ENCODE assay signal across 9 cellular contexts in genomic region chr16:56606071-56606687, GRCh38. TPM values are rescaled to one million over a fixed set of nuclear protein-coding genes. Genes with fewer than 3 reads are reported as not detected.
DNase-seq lines count a peak whose midpoint lies in the region; ATAC-seq and TF ChIP-seq lines count a peak whose summit lies in the region.
"Had no signal": no experiment of that assay in that cellular context is flagged by ENCODE, and none has a peak within 500 bp of the region (broad histone marks: within the 10 kb centered on the region; RNA-seq: fewer than 3 reads in every experiment).

No MANE protein-coding gene starts in this region.

- H3K4me3 ChIP-seq in fibroblast of the aortic adventitia (ENCODE audit: low read depth, low read length), result no peak overlapping the region
- no peak overlapping the region for H3K4me3 ChIP-seq in skeletal muscle cell (ENCODE audit: low read depth, low read length)

- TF ChIP-seq CTCF in fibroblast of the aortic adventitia (IDR thresholded peaks at IDR 0.05; ENCODE audit: insufficient read depth, low read length), result no peak

- DNase-seq in GM03348 (ENCODE audit: low spot score) (peak; percentile 65), SW480 (ENCODE audit: low spot score) (peak; percentile 27), fibroblast of the aortic adventitia (ENCODE audit: low read depth) (peak; percentile 92), skeletal muscle cell (ENCODE audit: low read depth) (peak; percentile 77), DMS114 treated with DMSO at 0.1 percent for 48 hours (lab: John Stamatoyannopoulos, UW; ENCODE audit: unreplicated experiment) (no peak), NCI-H2227 treated with DMSO at 0.1 percent for 48 hours (lab: John Stamatoyannopoulos, UW) (no peak)
- DNase-seq: NCI-H2081 treated with DMSO at 0.1 percent for 48 hours had no signal

- no peak for ATAC-seq in GM21786 (IDR thresholded peaks at IDR 0.05; ENCODE audit: unreplicated experiment)
- ATAC-seq in GM21717 (IDR thresholded peaks at IDR 0.05; ENCODE audit: unreplicated experiment), result no peak

RNA-seq across cellular contexts. Expression of gene MT2A, which starts 2.2 kb away (rescaled TPM):
- 8.3 and 114 TPM in 2 replicates for total RNA-seq in fibroblast of the aortic adventitia (ENCODE audit: low replicate concordance)

RNA-seq across cellular contexts. Expression of gene MT3, which starts 16.9 kb away (rescaled TPM):
- total RNA-seq in fibroblast of the aortic adventitia (ENCODE audit: low replicate concordance), result not detected in 2 replicates

RNA-seq across cellular contexts. Expression of gene MT1E, which starts 19.4 kb away (rescaled TPM):
- total RNA-seq in fibroblast of the aortic adventitia (ENCODE audit: low replicate concordance), result 54.7 and 103 TPM in 2 replicates

RNA-seq across cellular contexts. Expression of gene MT1M, which starts 26.3 kb away (rescaled TPM):
- total RNA-seq in fibroblast of the aortic adventitia (ENCODE audit: low replicate concordance), result 3.4 and 10.3 TPM in 2 replicates

RNA-seq across cellular contexts. Expression of gene MT1A, which starts 32.3 kb away (rescaled TPM):
- 0.72 TPM in 1 of 2 replicates, not detected in the other for total RNA-seq in fibroblast of the aortic adventitia (ENCODE audit: low replicate concordance)

Comparison
In these comparisons a context has a peak if more than half of its experiments do, and no peak if none do; other contexts are left out.
1. DNase-seq: peak in GM03348 (single experiment), SW480 (single experiment), fibroblast of the aortic adventitia (single experiment) and skeletal muscle cell (single experiment); none in DMS114 treated with DMSO at 0.1 percent for 48 hours (single experiment) and NCI-H2227 treated with DMSO at 0.1 percent for 48 hours (single experiment).